29 cellular contexts compared by ENCODE assay signal in genomic region chr15:81792646-81793045, GRCh38.
"Had no signal": no experiment of that assay in that cellular context is flagged by ENCODE, and none has a peak within 500 bp of the region (broad histone marks: within the 10 kb centered on the region; RNA-seq: fewer than 3 reads in every experiment).

No MANE protein-coding gene starts in this region.

- H3K4me1 Mint-ChIP-seq: natural killer cell; stimulated activated memory B cell treated with anti-CD40 and anti-IgM and Interleukin-4, amounts not matched to agents 10 μg/mL and 1 μg/mL and 100 μg/mL, for 72 hours had no signal

- DNase-seq: dorsolateral prefrontal cortex; effector CD4-positive, alpha-beta T cell; foreskin keratinocyte; heart left ventricle; hippocampal formation; kidney glomerular epithelial cell; left colon; left ventricle myocardium superior; lower lobe of right lung; natural killer cell; occipital lobe; ovary; posterior cingulate gyrus; psoas muscle; right cardiac atrium; spleen; stimulated activated CD4-positive, alpha-beta T cell treated with anti-CD3 and anti-CD28 coated beads, Interleukin-4, amount 100 ng/mL, for 4 hours; stimulated activated naive CD8-positive, alpha-beta T cell treated with anti-CD3 and anti-CD28 coated beads, Interleukin-15, Interleukin-2, amounts not matched to agents 100 U/mL and 50 U/mL, for 24 hours; substantia nigra had no signal

- ATAC-seq: esophagus mucosa; foreskin keratinocyte; gastroesophageal sphincter; heart left ventricle; left colon; left ventricle myocardium superior; lower lobe of right lung; natural killer cell; psoas muscle; right cardiac atrium; stimulated activated memory B cell treated with anti-CD40 and anti-IgM and Interleukin-4, amounts not matched to agents 10 μg/mL and 1 μg/mL and 100 μg/mL, for 72 hours; stimulated activated naive CD8-positive, alpha-beta T cell treated with anti-CD3 and anti-CD28 coated beads, Interleukin-15, Interleukin-2, amounts not matched to agents 100 U/mL and 50 U/mL, for 24 hours had no signal

- H3K4me1 ChIP-seq: foreskin keratinocyte, heart left ventricle, lower lobe of right lung, psoas muscle, spleen, tibial nerve, vagina had no signal

- H3K27me3 ChIP-seq: foreskin keratinocyte, gastroesophageal sphincter, ovary, tibial nerve, vagina had no signal

- H3K9me3 Mint-ChIP-seq: stimulated activated memory B cell treated with anti-CD40 and anti-IgM and Interleukin-4, amounts not matched to agents 10 μg/mL and 1 μg/mL and 100 μg/mL, for 72 hours had no signal

- H3K4me3 Mint-ChIP-seq: natural killer cell; stimulated activated memory B cell treated with anti-CD40 and anti-IgM and Interleukin-4, amounts not matched to agents 10 μg/mL and 1 μg/mL and 100 μg/mL, for 72 hours had no signal

- H3K27ac Mint-ChIP-seq: natural killer cell; stimulated activated memory B cell treated with anti-CD40 and anti-IgM and Interleukin-4, amounts not matched to agents 10 μg/mL and 1 μg/mL and 100 μg/mL, for 72 hours had no signal

- H3K36me3 Mint-ChIP-seq: natural killer cell; stimulated activated memory B cell treated with anti-CD40 and anti-IgM and Interleukin-4, amounts not matched to agents 10 μg/mL and 1 μg/mL and 100 μg/mL, for 72 hours had no signal

- FAIRE-seq: colon, islet of Langerhans had no signal

- H3K9me3 ChIP-seq: gastroesophageal sphincter, lower lobe of right lung, ovary, psoas muscle, spleen, thoracic aorta, tibial nerve, vagina had no signal

- H3K36me3 ChIP-seq: gastroesophageal sphincter, heart left ventricle, lower lobe of right lung, ovary, spleen, thoracic aorta, tibial nerve, vagina had no signal

- H3K27ac ChIP-seq: dorsolateral prefrontal cortex, epithelial cell of prostate, foreskin keratinocyte, gastroesophageal sphincter, heart left ventricle, lower lobe of right lung, ovary, psoas muscle, skin epidermis, spleen, thoracic aorta, tibial nerve, vagina had no signal

- H3K4me3 ChIP-seq: dorsolateral prefrontal cortex, gastroesophageal sphincter, heart left ventricle, lower lobe of right lung, ovary, psoas muscle, skin epidermis, spleen, thoracic aorta, tibial nerve, vagina had no signal
